In genomic region chr3:196210673-196211556, GRCh38 we compare ENCODE assay signal across 28 cellular contexts. TPM values are rescaled to one million over a fixed set of nuclear protein-coding genes. Genes with fewer than 3 reads are reported as not detected.
DNase-seq lines count a peak whose midpoint lies in the region; ATAC-seq, FAIRE-seq and TF ChIP-seq lines count a peak whose summit lies in the region.
"Had no signal": no experiment of that assay in that cellular context is flagged by ENCODE, and none has a peak within 500 bp of the region (broad histone marks: within the 10 kb centered on the region; RNA-seq: fewer than 3 reads in every experiment).

A gene with protein sequence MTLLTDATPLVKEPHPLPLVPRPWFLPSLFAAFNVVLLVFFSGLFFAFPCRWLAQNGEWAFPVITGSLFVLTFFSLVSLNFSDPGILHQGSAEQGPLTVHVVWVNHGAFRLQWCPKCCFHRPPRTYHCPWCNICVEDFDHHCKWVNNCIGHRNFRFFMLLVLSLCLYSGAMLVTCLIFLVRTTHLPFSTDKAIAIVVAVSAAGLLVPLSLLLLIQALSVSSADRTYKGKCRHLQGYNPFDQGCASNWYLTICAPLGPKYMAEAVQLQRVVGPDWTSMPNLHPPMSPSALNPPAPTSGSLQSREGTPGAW (minus strand): TSS chr3:196211400. CDS start chr3:196211315, 85 bp downstream.

- in situ Hi-C loops in ACHN (cut with HindIII; ENCODE audit: low pct_ligation_motif_present, low pct_unique_long_range_greater_than_20kb, low sequenced_read_pairs): no loop called here

- TF ChIP-seq CTCF in GM23338 (conservative IDR thresholded peaks at IDR 0.05; ENCODE audit: low read depth in 2 of 2) (no peak), WTC11 (IDR thresholded peaks at IDR 0.05) (no peak), kidney (IDR thresholded peaks at IDR 0.05; ENCODE audit: borderline replicate concordance, extremely low read depth, insufficient read depth) (no peak), MCF 10A (IDR thresholded peaks at IDR 0.05; ENCODE audit: unreplicated experiment) (no peak)

- no peaks in the 10 kb centered on the region for H3K79me2 ChIP-seq in GM23338 (replicated peaks; ENCODE audit: insufficient read depth)

- peaks cover 5% of the 10 kb centered on the region; the same call in 1 of the 2 replicates for H3K4me1 ChIP-seq in GM23338 (ENCODE audit: insufficient read depth)
- H3K4me1 ChIP-seq in kidney (ENCODE audit: control insufficient read depth in 1 of 2, insufficient read depth in 1 of 2, low read depth in 1 of 2, low read length in 2 of 2): peaks cover 0 to 3% of the 10 kb centered on the region in 2 donors

- CTCF ChIA-PET in WTC11 (lab: Charles Lee) (no interaction called here), MCF 10A (lab: Yijun Ruan, JAX) (no interaction called here)

- BruUV-seq in MCF 10A (replicated peaks; lab: Mats Ljungman, UMichigan): no TSS peak

- H2AFZ ChIP-seq in GM23338: peak within 1 kb of the TSS; percentile 52; the same call in 1 of the 2 replicates

- H3K9me3 Mint-ChIP-seq in GM23338: no peaks in the 10 kb centered on the region; the same call in 2 of the 3 replicates
- no peaks in the 10 kb centered on the region for H3K9me3 Mint-ChIP-seq in WTC11
- no peaks in the 10 kb centered on the region for H3K9me3 Mint-ChIP-seq in MCF 10A (ENCODE audit: unreplicated experiment)
- H3K9me3 Mint-ChIP-seq: CD4-positive, alpha-beta T cell had no signal

- H3K36me3 Mint-ChIP-seq in GM23338 (ENCODE audit: low read depth) (peaks cover 3% of the 10 kb centered on the region; the same call in 2 of the 3 replicates), WTC11 (no peaks in the 10 kb centered on the region), MCF 10A (ENCODE audit: insufficient read depth, unreplicated experiment) (no peaks in the 10 kb centered on the region)
- H3K36me3 Mint-ChIP-seq: IgD-negative memory B cell had no signal

- no peaks in the 10 kb centered on the region for H3K36me3 ChIP-seq in GM23338 (ENCODE audit: insufficient read depth)
- no peaks in the 10 kb centered on the region for H3K36me3 ChIP-seq in kidney (ENCODE audit: control insufficient read depth in 1 of 2, insufficient read depth in 2 of 2, low read length in 2 of 2)

- no peaks in the 10 kb centered on the region for H4K20me1 ChIP-seq in GM23338 (replicated peaks; ENCODE audit: insufficient read depth)

- H3K4me1 Mint-ChIP-seq in GM23338: peaks cover 26% of the 10 kb centered on the region
- peaks cover 23% of the 10 kb centered on the region for H3K4me1 Mint-ChIP-seq in WTC11
- no peaks in the 10 kb centered on the region for H3K4me1 Mint-ChIP-seq in MCF 10A (ENCODE audit: insufficient read depth, unreplicated experiment)

- DNase-seq in GM23338 (ENCODE audit: low spot score) (peak; percentile 20), WTC11 (ENCODE audit: low spot score) (no peak), kidney (peak; percentile 57), posterior vena cava (ENCODE audit: low spot score) (peak; percentile 74), NCI-H2196 treated with DMSO at 0.1 percent for 48 hours (lab: John Stamatoyannopoulos, UW; ENCODE audit: unreplicated experiment) (no peak), ACHN (no peak), MCF 10A (ENCODE audit: unreplicated experiment) (no peak)
- no peak for DNase-seq in stimulated activated CD4-positive, alpha-beta T cell treated with anti-CD3 and anti-CD28 coated beads, Interleukin-4, amount 100 ng/mL, for 24 hours
- DNase-seq: CD4-positive, alpha-beta T cell; Kasumi-1; MM.1S; NCI-H1092; NCI-H1436 treated with DMSO at 0.1 percent for 48 hours; NCI-H2029 treated with DMSO at 0.1 percent for 48 hours; NCI-H2171 treated with DMSO at 0.1 percent for 48 hours; NCI-H446 treated with DMSO at 0.1 percent for 48 hours; NK-92 treated with Interleukin-12 subunit alpha and Interleukin-12 subunit beta, amount 100 ng/mL, for 24 hours; SHP77 had no signal

- no peaks in the 10 kb centered on the region for H3K9me3 ChIP-seq in kidney (ENCODE audit: control insufficient read depth in 1 of 2, low read length in 2 of 2)

- POLR2A ChIA-PET in WTC11 (lab: Charles Lee): no interaction called here
- POLR2A ChIA-PET in MCF 10A (lab: Yijun Ruan, JAX): no interaction called here

- no peak within 1 kb of the TSS for H3K4me2 ChIP-seq in GM23338

- H3K27ac Mint-ChIP-seq in GM23338 (no peak within 1 kb of the TSS), WTC11 (no peak within 1 kb of the TSS), MCF 10A (ENCODE audit: low read depth, unreplicated experiment) (no peak within 1 kb of the TSS)
- H3K27ac Mint-ChIP-seq: CD4-positive, alpha-beta T cell had no signal

- H3K4me3 ChIP-seq in GM23338 (no peak within 1 kb of the TSS), kidney (ENCODE audit: low read length in 2 of 2) (no peak within 1 kb of the TSS)
- H3K4me3 ChIP-seq: GM12878, SK-N-MC had no signal

- no peak for ATAC-seq in GM23338
- ATAC-seq in WTC11: no peak
- ATAC-seq: GM12878 had no signal

- peaks cover 8% of the 10 kb centered on the region; the same call in 1 of the 2 replicates for H3K27me3 ChIP-seq in GM23338 (ENCODE audit: insufficient read depth)

- no peak for FAIRE-seq in kidney (lab: Jason Lieb, UNC)
- FAIRE-seq: A204.1, GM12878, GM19239 had no signal

- H3K27me3 Mint-ChIP-seq in GM23338 (ENCODE audit: insufficient read depth, low read depth, poor library complexity): peaks cover 19% of the 10 kb centered on the region
- H3K27me3 Mint-ChIP-seq in WTC11 (ENCODE audit: low read depth): peaks cover 19% of the 10 kb centered on the region
- peaks cover 14% of the 10 kb centered on the region for H3K27me3 Mint-ChIP-seq in MCF 10A (ENCODE audit: insufficient read depth, unreplicated experiment)
- H3K27me3 Mint-ChIP-seq: CD4-positive, alpha-beta T cell; IgD-negative memory B cell had no signal

- H3K4me3 Mint-ChIP-seq in GM23338 (no peak within 1 kb of the TSS), WTC11 (no peak within 1 kb of the TSS), MCF 10A (ENCODE audit: unreplicated experiment) (no peak within 1 kb of the TSS)
- H3K4me3 Mint-ChIP-seq: CD4-positive, alpha-beta T cell had no signal

- H3F3A ChIP-seq in GM23338 (replicated peaks; ENCODE audit: low read depth): peaks cover 6% of the 10 kb centered on the region; the same call in 1 of the 2 replicates

- intact Hi-C loops in kidney (cut with DNase I): no loop called here
- intact Hi-C loops in posterior vena cava (cut with DNase I): no loop called here
- intact Hi-C loops in MCF 10A (cut with micrococcal nuclease): no loop called here

- 0 out of 2 replicates have a peak, but pooled peaks cover 4% of the 10 kb centered on the region for H3K9me2 ChIP-seq in GM23338 (ENCODE audit: insufficient read depth)

- H3K27ac ChIP-seq in GM23338 (ENCODE audit: low read depth) (no peak within 1 kb of the TSS), kidney (ENCODE audit: low read depth in 2 of 2, low read length in 2 of 2) (no peak within 1 kb of the TSS)
- H3K27ac ChIP-seq: HL-60, SK-N-MC had no signal

- H3K9ac ChIP-seq in kidney (ENCODE audit: low read length in 2 of 2): no peak within 1 kb of the TSS

TF ChIP-seq in GM23338, 12 proteins besides CTCF, POLR2A, EP300 and RAD21:
- TF ChIP-seq ZNF114 (CRISPR knock-in tag; IDR thresholded peaks at IDR 0.05): no peak
- TF ChIP-seq ETS1 (IDR thresholded peaks at IDR 0.05): no peak
- no peak for TF ChIP-seq CREB1 (CRISPR knock-in tag; IDR thresholded peaks at IDR 0.05; ENCODE audit: low read depth)
- TF ChIP-seq JUNB (IDR thresholded peaks at IDR 0.05; ENCODE audit: unreplicated experiment): no peak

TF ChIP-seq in WTC11, 78 proteins besides CTCF, POLR2A, EP300 and RAD21:
- TF ChIP-seq, protein P1, sequence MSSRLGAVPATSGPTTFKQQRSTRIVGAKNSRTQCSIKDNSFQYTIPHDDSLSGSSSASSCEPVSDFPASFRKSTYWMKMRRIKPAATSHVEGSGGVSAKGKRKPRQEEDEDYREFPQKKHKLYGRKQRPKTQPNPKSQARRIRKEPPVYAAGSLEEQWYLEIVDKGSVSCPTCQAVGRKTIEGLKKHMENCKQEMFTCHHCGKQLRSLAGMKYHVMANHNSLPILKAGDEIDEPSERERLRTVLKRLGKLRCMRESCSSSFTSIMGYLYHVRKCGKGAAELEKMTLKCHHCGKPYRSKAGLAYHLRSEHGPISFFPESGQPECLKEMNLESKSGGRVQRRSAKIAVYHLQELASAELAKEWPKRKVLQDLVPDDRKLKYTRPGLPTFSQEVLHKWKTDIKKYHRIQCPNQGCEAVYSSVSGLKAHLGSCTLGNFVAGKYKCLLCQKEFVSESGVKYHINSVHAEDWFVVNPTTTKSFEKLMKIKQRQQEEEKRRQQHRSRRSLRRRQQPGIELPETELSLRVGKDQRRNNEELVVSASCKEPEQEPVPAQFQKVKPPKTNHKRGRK (CRISPR knock-in tag; IDR thresholded peaks at IDR 0.05; ENCODE audit: borderline replicate concordance): 0 out of 2 replicates have a peak, but pooled peaks have one; percentile 36
- TF ChIP-seq ZNF263 (CRISPR knock-in tag; IDR thresholded peaks at IDR 0.05; ENCODE audit: low read depth): no peak
TF ChIP-seq in WTC11: peak in this region for 1.

RNA-seq across cellular contexts. Expression of the gene that starts here (rescaled TPM):
- total RNA-seq in GM23338 (2014; rRNA removed; shearing (Covaris generic)): 1.3 TPM in 1 of 2 replicates, not detected in the other
- polyA plus RNA-seq in GM23338 (2016; fragmentation: Nextera tagmentation; extraction: Ambion mirVana): 15.4 and 15.7 TPM in 2 replicates
- total RNA-seq in WTC11 (2021): 4.4 to 5.2 TPM (median 4.5 TPM) in 3 replicates
- 0.57 TPM for total RNA-seq in kidney
- 0.92 TPM for polyA plus RNA-seq in kidney (ENCODE audit: insufficient read depth, low read depth, low replicate concordance)
- 1 to 10 TPM in 1 of 2 donors, under 1 TPM in 1; 0.52 to 2.1 TPM for total RNA-seq in posterior vena cava
- not detected in 2 replicates for total RNA-seq in MCF 10A (2022)
- total RNA-seq: CD4-positive, alpha-beta T cell; GM12878; H4; HT1080; OCI-LY7 had no signal
- polyA plus RNA-seq: BJ had no signal

Comparison
In these comparisons a context has a peak if more than half of its experiments do, and no peak if none do; other contexts are left out.
1. Peak in DNase-seq in kidney; RNA of the gene not detected or under 1 TPM.
2. DNase-seq: peak in GM23338 (single experiment) and posterior vena cava (single experiment); none in WTC11 (single experiment), NCI-H2196 treated with DMSO at 0.1 percent for 48 hours (single experiment), stimulated activated CD4-positive, alpha-beta T cell treated with anti-CD3 and anti-CD28 coated beads, Interleukin-4, amount 100 ng/mL, for 24 hours (single experiment), ACHN (single experiment) and MCF 10A (single experiment).